ENCODE assay signal across 1 cellular context in genomic region chr2:215420471-215420935, GRCh38.
A peak's percentile ranks its signal among the peaks of the same experiment; 100 is the strongest.
TF ChIP-seq lines count a peak whose summit lies in the region.

No MANE protein-coding gene starts in this region.

TF ChIP-seq in HepG2, 621 proteins besides CTCF, POLR2A, EP300 and RAD21 (continued from another document and continues in another):
- TF ChIP-seq PRDM15 (CRISPR knock-in tag; IDR thresholded peaks at IDR 0.05), result no peak
- no peak for TF ChIP-seq ONECUT2 (CRISPR knock-in tag; IDR thresholded peaks at IDR 0.05)
- peak; percentile 43; the same call in 1 of the 2 replicates for TF ChIP-seq RCOR2 (CRISPR knock-in tag; IDR thresholded peaks at IDR 0.05)
- TF ChIP-seq MATR3 (CRISPR knock-in tag; IDR thresholded peaks at IDR 0.05), result no peak
- TF ChIP-seq PLRG1 (conservative IDR thresholded peaks at IDR 0.05), result no peak
- peak; percentile 56; the same call in 1 of the 2 replicates for TF ChIP-seq HNF4G (IDR thresholded peaks at IDR 0.05; ENCODE audit: borderline replicate concordance, low read depth, low read length)
- no peak for TF ChIP-seq HNF4G (CRISPR knock-in tag; IDR thresholded peaks at IDR 0.05; ENCODE audit: borderline replicate concordance, low read depth)
- TF ChIP-seq NCOR1 (IDR thresholded peaks at IDR 0.05; ENCODE audit: borderline replicate concordance, low read length), result peak; percentile 31; the same call in 1 of the 2 replicates
- peak; percentile 79 for TF ChIP-seq CREM (IDR thresholded peaks at IDR 0.05)
- no peak for TF ChIP-seq CREM (CRISPR knock-in tag; IDR thresholded peaks at IDR 0.05)
- TF ChIP-seq NONO (IDR thresholded peaks at IDR 0.05), result no peak
- no peak; the same call in 1 of the 2 replicates for TF ChIP-seq NONO (CRISPR knock-in tag; conservative IDR thresholded peaks at IDR 0.05)
- peak; percentile 70 for TF ChIP-seq DMAP1 (CRISPR knock-in tag; IDR thresholded peaks at IDR 0.05)
- TF ChIP-seq ZNF414 (CRISPR knock-in tag; IDR thresholded peaks at IDR 0.05), result no peak
- no peak for TF ChIP-seq ZNF225 (CRISPR knock-in tag; IDR thresholded peaks at IDR 0.05)
- TF ChIP-seq RBM39 (IDR thresholded peaks at IDR 0.05; ENCODE audit: low read depth, low read length, poor library complexity, severe bottlenecking), result no peak
- TF ChIP-seq ZBTB49 (CRISPR knock-in tag; IDR thresholded peaks at IDR 0.05; ENCODE audit: borderline replicate concordance), result no peak
- TF ChIP-seq ZNF609 (CRISPR knock-in tag; IDR thresholded peaks at IDR 0.05; ENCODE audit: borderline replicate concordance), result peak; percentile 89
- no peak for TF ChIP-seq NR0B2 (CRISPR knock-in tag; IDR thresholded peaks at IDR 0.05)
- no peak for TF ChIP-seq CENPT (CRISPR knock-in tag; IDR thresholded peaks at IDR 0.05; ENCODE audit: low read depth)
- no peak for TF ChIP-seq PHB2 (IDR thresholded peaks at IDR 0.05; ENCODE audit: partially characterized antibody)
- TF ChIP-seq ZFYVE20 (CRISPR knock-in tag; IDR thresholded peaks at IDR 0.05; ENCODE audit: borderline replicate concordance, low read depth), result no peak
- TF ChIP-seq NR3C1 (CRISPR knock-in tag; IDR thresholded peaks at IDR 0.05), result no peak
- peak in 1 of 2 experiments; percentile 65; a peak in 2 of 4 replicates for TF ChIP-seq ATF4 (CRISPR knock-in tag; IDR thresholded peaks at IDR 0.05)
- TF ChIP-seq HOMEZ (CRISPR knock-in tag; IDR thresholded peaks at IDR 0.05; ENCODE audit: low read depth), result peak; percentile 82; the same call in 1 of the 2 replicates
- no peak for TF ChIP-seq MAFF (IDR thresholded peaks at IDR 0.05; ENCODE audit: low read depth, low read length)
- no peak for TF ChIP-seq ZNF569 (CRISPR knock-in tag; IDR thresholded peaks at IDR 0.05; ENCODE audit: borderline replicate concordance)
- no peak for TF ChIP-seq FOSL1 (CRISPR knock-in tag; IDR thresholded peaks at IDR 0.05; ENCODE audit: borderline replicate concordance)
- TF ChIP-seq HNRNPK (IDR thresholded peaks at IDR 0.05; ENCODE audit: low read depth, low read length, poor library complexity, severe bottlenecking), result no peak
- peak; percentile 89 for TF ChIP-seq PRMT3 (CRISPR knock-in tag; IDR thresholded peaks at IDR 0.05; ENCODE audit: borderline replicate concordance, low read depth)
- TF ChIP-seq TARDBP (CRISPR knock-in tag; IDR thresholded peaks at IDR 0.05), result no peak
- no peak for TF ChIP-seq ZNF468 (CRISPR knock-in tag; IDR thresholded peaks at IDR 0.05)
- peak; percentile 35; the same call in 1 of the 2 replicates for TF ChIP-seq ZNF691 (CRISPR knock-in tag; IDR thresholded peaks at IDR 0.05; ENCODE audit: borderline replicate concordance, low read depth)
- peak; percentile 80 for TF ChIP-seq FOXA3 (CRISPR knock-in tag; IDR thresholded peaks at IDR 0.05)
- TF ChIP-seq ZNF589 (CRISPR knock-in tag; conservative IDR thresholded peaks at IDR 0.05), result peak; percentile 79; the same call in 1 of the 2 replicates
- no peak for TF ChIP-seq TRAFD1 (CRISPR knock-in tag; IDR thresholded peaks at IDR 0.05; ENCODE audit: borderline replicate concordance)
- TF ChIP-seq ZNF761 (CRISPR knock-in tag; conservative IDR thresholded peaks at IDR 0.05), result no peak
- TF ChIP-seq ZNF510 (CRISPR knock-in tag; IDR thresholded peaks at IDR 0.05; ENCODE audit: low read depth), result no peak
- peak; percentile 69; the same call in 1 of the 2 replicates for TF ChIP-seq HBP1 (CRISPR knock-in tag; IDR thresholded peaks at IDR 0.05; ENCODE audit: low read depth)
- TF ChIP-seq ZNF850 (CRISPR knock-in tag; conservative IDR thresholded peaks at IDR 0.05), result no peak
- TF ChIP-seq REXO4 (CRISPR knock-in tag; IDR thresholded peaks at IDR 0.05; ENCODE audit: borderline replicate concordance), result no peak
- TF ChIP-seq ZNF570 (CRISPR knock-in tag; IDR thresholded peaks at IDR 0.05; ENCODE audit: borderline replicate concordance), result no peak
- TF ChIP-seq MIXL1 (CRISPR knock-in tag; IDR thresholded peaks at IDR 0.05), result 0 out of 2 replicates have a peak, but pooled peaks have one; percentile 54
